ENCODE assay signal across 8 cellular contexts in genomic region chr18:12839526-12840196, GRCh38. TPM values are rescaled to one million over a fixed set of nuclear protein-coding genes. Genes with fewer than 3 reads are reported as not detected.
DNase-seq lines count a peak whose midpoint lies in the region; ATAC-seq, FAIRE-seq and TF ChIP-seq lines count a peak whose summit lies in the region.

No MANE protein-coding gene starts in this region.

- H3K27me3 ChIP-seq in lower lobe of right lung (ENCODE audit: low read depth) = no peaks in the 10 kb centered on the region
- no peaks in the 10 kb centered on the region for H3K27me3 ChIP-seq in WERI-Rb-1 (ENCODE audit: insufficient read depth, low read depth, severe bottlenecking)

- H3K4me3 ChIP-seq in lower lobe of right lung (peak overlapping the region; percentile 4), WERI-Rb-1 (ENCODE audit: low read depth, low read length) (no peak overlapping the region)

- H3K27ac Mint-ChIP-seq in activated naive CD4-positive, alpha-beta T cell treated with anti-CD3 and anti-CD28 coated beads, Interleukin-2, amount 10 ng/mL, durations not matched to agents 7 days and 5 days = peak overlapping the region; percentile 100

- peak; percentile 13 for FAIRE-seq in HTR-8/SVneo (lab: Jason Lieb, UNC)

- TF ChIP-seq CTCF in lower lobe of right lung (IDR thresholded peaks at IDR 0.05) = no peak
- TF ChIP-seq CTCF in WERI-Rb-1 (IDR thresholded peaks at IDR 0.05; ENCODE audit: low read depth, low read length) = no peak

- peaks cover 56% of the 10 kb centered on the region for H3K4me1 ChIP-seq in lower lobe of right lung

- H3K36me3 Mint-ChIP-seq in activated naive CD4-positive, alpha-beta T cell treated with anti-CD3 and anti-CD28 coated beads, Interleukin-2, amount 10 ng/mL, durations not matched to agents 7 days and 5 days = peaks cover 37% of the 10 kb centered on the region

- intact Hi-C loops in lower lobe of right lung (cut with DNase I) = no loop called here
- intact Hi-C loops in posterior vena cava (cut with DNase I) = no loop called here

- H3K27ac ChIP-seq in lower lobe of right lung (peak overlapping the region; percentile 87), WERI-Rb-1 (no peak overlapping the region)

- CTCF ChIA-PET in activated naive CD4-positive, alpha-beta T cell treated with anti-CD3 and anti-CD28 coated beads, Interleukin-2, amount 10 ng/mL, durations not matched to agents 7 days and 5 days (lab: Charles Lee) = interaction anchor here (1.1 to 1.4 kb wide), 2 partner anchors 14 to 54 kb away, joined by 3 to 5 read pairs; no protein-coding TSS in a partner anchor

- DNase-seq in GM03348 (ENCODE audit: low spot score) (peak; percentile 26), HTR-8/SVneo (ENCODE audit: insufficient read length, low spot score) (no peak), lower lobe of right lung (no peak), WERI-Rb-1 (no peak), posterior vena cava (ENCODE audit: low spot score) (no peak), NCI-H446 (lab: John Stamatoyannopoulos, UW) (no peak)
- DNase-seq in activated naive CD4-positive, alpha-beta T cell treated with anti-CD3 and anti-CD28 coated beads, Interleukin-2, amount 10 ng/mL, durations not matched to agents 7 days and 5 days = peak; percentile 58

- peaks cover 73% of the 10 kb centered on the region for H3K4me1 Mint-ChIP-seq in activated naive CD4-positive, alpha-beta T cell treated with anti-CD3 and anti-CD28 coated beads, Interleukin-2, amount 10 ng/mL, durations not matched to agents 7 days and 5 days

- H3K9me3 Mint-ChIP-seq in activated naive CD4-positive, alpha-beta T cell treated with anti-CD3 and anti-CD28 coated beads, Interleukin-2, amount 10 ng/mL, durations not matched to agents 7 days and 5 days = no peaks in the 10 kb centered on the region

- ATAC-seq in GM21515 (IDR thresholded peaks at IDR 0.05; ENCODE audit: unreplicated experiment) = peak; percentile 68
- ATAC-seq in lower lobe of right lung = peak; percentile 63 to 69

- H3K4me3 Mint-ChIP-seq in activated naive CD4-positive, alpha-beta T cell treated with anti-CD3 and anti-CD28 coated beads, Interleukin-2, amount 10 ng/mL, durations not matched to agents 7 days and 5 days = peak overlapping the region; percentile 73

- peaks cover 14% of the 10 kb centered on the region for H3K36me3 ChIP-seq in lower lobe of right lung
- H3K36me3 ChIP-seq in WERI-Rb-1 = no peaks in the 10 kb centered on the region; the same call in 1 of the 2 replicates

- H3K27me3 Mint-ChIP-seq in activated naive CD4-positive, alpha-beta T cell treated with anti-CD3 and anti-CD28 coated beads, Interleukin-2, amount 10 ng/mL, durations not matched to agents 7 days and 5 days = no peaks in the 10 kb centered on the region

- H3K9me3 ChIP-seq in lower lobe of right lung = no peaks in the 10 kb centered on the region
- H3K9me3 ChIP-seq in WERI-Rb-1 (ENCODE audit: severe bottlenecking) = no peaks in the 10 kb centered on the region

RNA-seq across cellular contexts. Expression of gene PTPN2, which starts 44.4 kb away (rescaled TPM):
- total RNA-seq in lower lobe of right lung (52.6 TPM), posterior vena cava (10 to 100 TPM; 29.2 to 36.8 TPM)

Comparison
In these comparisons a context has a peak if more than half of its experiments do, and no peak if none do; other contexts are left out.
1. DNase-seq: peak in GM03348 (single experiment) and activated naive CD4-positive, alpha-beta T cell treated with anti-CD3 and anti-CD28 coated beads, Interleukin-2, amount 10 ng/mL, durations not matched to agents 7 days and 5 days (single experiment); none in HTR-8/SVneo (single experiment), lower lobe of right lung (single experiment), WERI-Rb-1 (single experiment), posterior vena cava (single experiment) and NCI-H446 (0 of 2).